ENCODE assay signal across 22 cellular contexts in genomic region chr14:64186231-64187129, GRCh38.
DNase-seq lines count a peak whose midpoint lies in the region; ATAC-seq and TF ChIP-seq lines count a peak whose summit lies in the region.
"Had no signal": no experiment of that assay in that cellular context is flagged by ENCODE, and none has a peak within 500 bp of the region (broad histone marks: within the 10 kb centered on the region; RNA-seq: fewer than 3 reads in every experiment).

No MANE protein-coding gene starts in this region.

- H3K4me3 ChIP-seq in body of pancreas (peak overlapping the region; percentile 9 to 19), stomach (peak overlapping the region; percentile 15 to 39 (median 28))
- H3K4me3 ChIP-seq: gastrocnemius medialis, spleen had no signal

- DNase-seq in NCI-H524 (lab: John Stamatoyannopoulos, UW): peak; percentile 72 to 84
- DNase-seq in NCI-H524 treated with DMSO at 0.1 percent for 48 hours (lab: John Stamatoyannopoulos, UW): no peak
- DNase-seq in body of pancreas: peak; percentile 73 to 87 (median 80)
- peak; percentile 53 for DNase-seq in iPS-NIHi11 (ENCODE audit: low spot score)
- peak; percentile 70 for DNase-seq in stomach
- DNase-seq in occipital lobe (lab: John Stamatoyannopoulos, UW): no peak
- no peak for DNase-seq in glomerular visceral epithelial cell (ENCODE audit: extremely low spot score)
- DNase-seq: activated CD4-positive, alpha-beta T cell treated with anti-CD3 and anti-CD28 coated beads, Interleukin-2, amount 10 ng/mL, durations not matched to agents 24 days and 14 days; activated naive CD8-positive, alpha-beta T cell treated with anti-CD3 and anti-CD28 coated beads, Interleukin-2, amount 50 U/mL, for 24 hours; gastrocnemius medialis; HCEC 1CT; KG1; kidney glomerular epithelial cell; naive thymus-derived CD8-positive, alpha-beta T cell; NCI-H2081; NCI-H510A; spleen; stimulated activated CD4-positive, alpha-beta T cell treated with anti-CD3 and anti-CD28 coated beads, Interleukin-4, amount 100 ng/mL, for 4 hours had no signal

- H3K27me3 ChIP-seq in body of pancreas (no peaks in the 10 kb centered on the region), stomach (no peaks in the 10 kb centered on the region)
- H3K27me3 ChIP-seq: gastrocnemius medialis, spleen had no signal

- TF ChIP-seq EP300 in stomach (IDR thresholded peaks at IDR 0.05): no peak

- H3K4me1 ChIP-seq in body of pancreas: peaks cover 38% of the 10 kb centered on the region
- H3K4me1 ChIP-seq in stomach: no peaks in the 10 kb centered on the region
- H3K4me1 ChIP-seq: spleen had no signal

- intact Hi-C loops in body of pancreas (cut with DNase I) (no loop called here), stomach (cut with DNase I; ENCODE audit: low total_unique reads) (no loop called here)

- peak; percentile 84 for ATAC-seq in body of pancreas
- no peak for ATAC-seq in GM21447 (IDR thresholded peaks at IDR 0.05; ENCODE audit: unreplicated experiment)
- ATAC-seq: activated naive CD8-positive, alpha-beta T cell treated with anti-CD3 and anti-CD28 coated beads, Interleukin-2, amount 50 U/mL, for 24 hours; activated T-helper 17 cell treated with anti-CD3 and anti-CD28 coated beads, Interleukin-2, amount 50 U/mL, for 72 hours; gastrocnemius medialis; naive thymus-derived CD8-positive, alpha-beta T cell had no signal

- no peaks in the 10 kb centered on the region for H3K9me3 ChIP-seq in body of pancreas
- H3K9me3 ChIP-seq in stomach: no peaks in the 10 kb centered on the region
- H3K9me3 ChIP-seq: gastrocnemius medialis, spleen had no signal

- TF ChIP-seq CTCF in body of pancreas (IDR thresholded peaks at IDR 0.05) (no peak), stomach (IDR thresholded peaks at IDR 0.05) (no peak)

- H3K36me3 ChIP-seq in body of pancreas (replicated peaks in 1 of 2; ENCODE audit: insufficient read depth in 1 of 2, low read depth in 2 of 2) (no peaks in the 10 kb centered on the region), stomach (peaks cover 3 to 54% (median 39%) of the 10 kb centered on the region in 4 donors)

- 44 to 49% methylated on average over 12 of the region's 12 CpGs for WGBS in body of pancreas, 2 donors
- WGBS in stomach, 5 donors: 33 to 62% (median 54%) methylated on average over 12 of the region's 12 CpGs

- H3K27ac ChIP-seq in body of pancreas (peak overlapping the region in 3 of 4 donors; percentile 49 to 70 (median 53)), stomach (peak overlapping the region; percentile 4 to 57 (median 30))
- H3K27ac ChIP-seq: 22Rv1, gastrocnemius medialis, HL-60, spleen had no signal

- TF ChIP-seq POLR2A in body of pancreas (IDR thresholded peaks at IDR 0.05) (peak in 2 of 3 donors; percentile 31 to 34), stomach (IDR thresholded peaks at IDR 0.05) (no peak)

Comparison
In these comparisons a context has a peak if more than half of its experiments do, and no peak if none do; other contexts are left out.
1. DNase-seq: peak in NCI-H524 (2 of 2), body of pancreas (4 of 4), iPS-NIHi11 (single experiment) and stomach (single experiment); none in NCI-H524 treated with DMSO at 0.1 percent for 48 hours (single experiment), occipital lobe (single experiment) and glomerular visceral epithelial cell (single experiment).
2. POLR2A ChIP-seq: peak in body of pancreas (2 of 3); none in stomach (0 of 4).